ENCODE assay signal across 14 cellular contexts in the genomic region with DNA sequence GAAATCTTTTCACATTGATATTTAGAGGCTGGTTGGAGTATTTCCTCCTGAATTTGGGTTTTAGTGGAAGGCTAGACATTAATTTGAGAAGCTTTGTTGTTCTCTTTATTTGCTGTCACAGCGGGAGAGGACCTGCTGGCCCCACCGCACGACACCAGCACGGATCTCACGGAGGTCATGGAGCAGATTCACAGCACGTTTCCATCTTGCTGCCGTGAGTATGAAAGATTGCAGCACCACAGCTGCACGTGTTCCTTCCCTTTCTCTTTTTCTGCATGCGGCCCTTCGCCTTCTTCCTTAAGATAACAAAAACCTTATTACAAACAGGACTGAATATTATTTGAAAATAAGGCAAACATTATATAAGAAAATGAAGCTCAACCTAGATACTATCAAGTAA.
"Had no signal": no experiment of that assay in that cellular context is flagged by ENCODE, and none has a peak within 500 bp of the region (broad histone marks: within the 10 kb centered on the region; RNA-seq: fewer than 3 reads in every experiment).

No MANE protein-coding gene starts in this region.

- H3K4me3 ChIP-seq: gastrocnemius medialis, lower lobe of right lung, right lobe of liver, spleen, stomach, testis, upper lobe of left lung had no signal

- DNase-seq: activated CD4-positive, alpha-beta T cell treated with anti-CD3 and anti-CD28 coated beads, Interleukin-2, amount 50 U/mL, for 48 hours; activated naive CD4-positive, alpha-beta T cell treated with Interleukin-2 at 50 U/mL for 16 hours; anterior cingulate cortex; gastrocnemius medialis; left cardiac atrium; lower lobe of right lung; nephron progenitor cell; right lobe of liver; spleen; stimulated activated CD4-positive, alpha-beta T cell treated with anti-CD3 and anti-CD28 coated beads, Interleukin-2, amount 100 ng/mL, for 24 hours; stomach; testis; WERI-Rb-1 had no signal
